13 cellular contexts compared by ENCODE assay signal in genomic region chr19:6588508-6589345, GRCh38. TPM values are rescaled to one million over a fixed set of nuclear protein-coding genes. Genes with fewer than 3 reads are reported as not detected.
A peak's percentile ranks its signal among the peaks of the same experiment; 100 is the strongest.
DNase-seq lines count a peak whose midpoint lies in the region; ATAC-seq and TF ChIP-seq lines count a peak whose summit lies in the region.
"Had no signal": no experiment of that assay in that cellular context is flagged by ENCODE, and none has a peak within 500 bp of the region (broad histone marks: within the 10 kb centered on the region; RNA-seq: fewer than 3 reads in every experiment).

No MANE protein-coding gene starts in this region.

- BruUV-seq in PC-3 (replicated peaks; lab: Mats Ljungman, UMichigan) = no TSS peak

- DNase-seq in NCI-H748 (lab: John Stamatoyannopoulos, UW; ENCODE audit: unreplicated experiment) (peak; percentile 24), NCI-H748 treated with DMSO at 0.1 percent for 48 hours (lab: John Stamatoyannopoulos, UW) (no peak), HAP-1 (ENCODE audit: low spot score in 2 of 2) (no peak), naive B cell (peak; percentile 33), PC-3 (no peak), HuH-7.5 (ENCODE audit: low spot score) (no peak)
- peak; percentile 56 for DNase-seq in activated CD8-positive, alpha-beta T cell treated with anti-CD3 and anti-CD28 coated beads for 36 hours
- DNase-seq: mesenchymal stem cell, NCI-H187, small intestine, testis had no signal

- H3K27ac Mint-ChIP-seq in activated CD8-positive, alpha-beta T cell treated with anti-CD3 and anti-CD28 coated beads for 36 hours = peak overlapping the region; percentile 43
- H3K27ac Mint-ChIP-seq in naive B cell = peak overlapping the region; percentile 48 to 93 (median 90)

- H3K36me3 ChIP-seq in HAP-1 (replicated peaks) = peaks cover 9% of the 10 kb centered on the region; the same call in 1 of the 2 replicates
- no peaks in the 10 kb centered on the region for H3K36me3 ChIP-seq in PC-3 (ENCODE audit: low read depth, low read length)

- H3K4me3 ChIP-seq in HAP-1 (peak overlapping the region; percentile 59), PC-3 (ENCODE audit: low read length) (no peak overlapping the region)
- H3K4me3 ChIP-seq: testis had no signal

- peaks cover 55% of the 10 kb centered on the region for H3K4me1 Mint-ChIP-seq in activated CD8-positive, alpha-beta T cell treated with anti-CD3 and anti-CD28 coated beads for 36 hours (ENCODE audit: low read depth)
- H3K4me1 Mint-ChIP-seq in naive B cell = peaks cover 55 to 61% (median 58%) of the 10 kb centered on the region in 3 donors

- no peak overlapping the region for H3K9ac ChIP-seq in PC-3 (ENCODE audit: low read length)

- no peaks in the 10 kb centered on the region for H4K20me1 ChIP-seq in PC-3 (ENCODE audit: low read length)

- peaks cover 47% of the 10 kb centered on the region for H3K27me3 Mint-ChIP-seq in activated CD8-positive, alpha-beta T cell treated with anti-CD3 and anti-CD28 coated beads for 36 hours
- peaks cover 36 to 81% (median 50%) of the 10 kb centered on the region in 3 donors for H3K27me3 Mint-ChIP-seq in naive B cell

- POLR2A ChIA-PET in activated CD8-positive, alpha-beta T cell treated with anti-CD3 and anti-CD28 coated beads for 36 hours (lab: Charles Lee) = no interaction called here
- POLR2A ChIA-PET in PC-3 (lab: Charles Lee; ENCODE audit: unreplicated experiment) = no interaction called here

- H3K36me3 Mint-ChIP-seq in activated CD8-positive, alpha-beta T cell treated with anti-CD3 and anti-CD28 coated beads for 36 hours (ENCODE audit: low read depth) = peaks cover 15% of the 10 kb centered on the region
- H3K36me3 Mint-ChIP-seq in naive B cell = no peaks in the 10 kb centered on the region

- in situ Hi-C loops in HAP-1 (cut with MboI; ENCODE audit: low sequenced_read_pairs) = no loop called here

- no peaks in the 10 kb centered on the region for H3K9me2 ChIP-seq in PC-3 (replicated peaks; ENCODE audit: low read length)

- ATAC-seq in activated CD8-positive, alpha-beta T cell treated with anti-CD3 and anti-CD28 coated beads for 36 hours = no peak
- ATAC-seq in naive B cell (ENCODE audit: low read depth in 2 of 2) (peak; percentile 23 to 30), HG03045 (IDR thresholded peaks at IDR 0.05; ENCODE audit: unreplicated experiment) (no peak), PC-3 (no peak)

- CTCF ChIA-PET in activated CD8-positive, alpha-beta T cell treated with anti-CD3 and anti-CD28 coated beads for 36 hours (lab: Charles Lee) = interaction anchor here (1.1 to 2.0 kb wide), 2 partner anchors 20 to 36 kb away, joined by 3 to 4 read pairs; no protein-coding TSS in a partner anchor
- CTCF ChIA-PET in PC-3 (lab: Charles Lee) = no interaction called here

- H2AFZ ChIP-seq in PC-3 (ENCODE audit: low read length) = no peak overlapping the region

- intact Hi-C loops in activated CD8-positive, alpha-beta T cell treated with anti-CD3 and anti-CD28 coated beads for 36 hours (cut with micrococcal nuclease) = no loop called here
- intact Hi-C loops in PC-3 (cut with micrococcal nuclease) = no loop called here

- no peak for TF ChIP-seq CTCF in activated CD8-positive, alpha-beta T cell treated with anti-CD3 and anti-CD28 coated beads for 36 hours (IDR thresholded peaks at IDR 0.05)
- TF ChIP-seq CTCF in PC-3 (conservative IDR thresholded peaks at IDR 0.05; ENCODE audit: low read depth, low read length) = no peak

- no peak overlapping the region for H3K27ac ChIP-seq in PC-3 (ENCODE audit: low read length)
- H3K27ac ChIP-seq: 22Rv1, testis had no signal

- no peaks in the 10 kb centered on the region for H3K9me3 Mint-ChIP-seq in activated CD8-positive, alpha-beta T cell treated with anti-CD3 and anti-CD28 coated beads for 36 hours
- peaks cover 0 to 1% (median 0%) of the 10 kb centered on the region in 7 donors for H3K9me3 Mint-ChIP-seq in naive B cell

- H3K27me3 ChIP-seq in HAP-1 (ENCODE audit: low read depth) (no peaks in the 10 kb centered on the region), PC-3 (ENCODE audit: low read length) (peaks cover 69% of the 10 kb centered on the region)
- H3K27me3 ChIP-seq: testis had no signal

- peaks cover 14% of the 10 kb centered on the region for H3K4me1 ChIP-seq in HAP-1
- peaks cover 3% of the 10 kb centered on the region; the same call in 1 of the 2 replicates for H3K4me1 ChIP-seq in PC-3 (ENCODE audit: insufficient read depth, low read length)

- H3K9me3 ChIP-seq in HAP-1 (no peaks in the 10 kb centered on the region), PC-3 (ENCODE audit: low read length) (no peaks in the 10 kb centered on the region)
- H3K9me3 ChIP-seq: testis had no signal

- peak overlapping the region; percentile 79 for H3K4me3 Mint-ChIP-seq in activated CD8-positive, alpha-beta T cell treated with anti-CD3 and anti-CD28 coated beads for 36 hours
- H3K4me3 Mint-ChIP-seq in naive B cell = peak overlapping the region; percentile 55 to 91 (median 84)

- no peak overlapping the region for H3K4me2 ChIP-seq in PC-3 (ENCODE audit: low read length)

- no peaks in the 10 kb centered on the region for H3K79me2 ChIP-seq in PC-3 (ENCODE audit: low read length)

- no peaks in the 10 kb centered on the region for H3F3A ChIP-seq in PC-3 (ENCODE audit: low read length, unreplicated experiment)

RNA-seq across cellular contexts. Expression of gene CD70, which starts 2.2 kb away (rescaled TPM):
- 10 to 100 TPM; 24.6 to 26.2 TPM for total RNA-seq in activated CD8-positive, alpha-beta T cell treated with anti-CD3 and anti-CD28 coated beads for 36 hours
- 1 to 10 TPM in 2 of 6 donors, under 1 TPM in 1, not detected in 3; 0.64 to 2.2 (median 1.7) TPM for polyA plus RNA-seq in naive B cell (ENCODE audit: low read depth in 6 of 6)
- 2.3 and 2.6 TPM in 2 replicates for total RNA-seq in PC-3 (2014; rRNA removed)

RNA-seq across cellular contexts. Expression of gene TNFSF9, which starts 57.9 kb away (rescaled TPM):
- total RNA-seq in activated CD8-positive, alpha-beta T cell treated with anti-CD3 and anti-CD28 coated beads for 36 hours = 1 to 10 TPM; 3.0 to 3.1 TPM
- polyA plus RNA-seq in naive B cell (ENCODE audit: low read depth in 6 of 6) = 1 to 10 TPM in 3 of 6 donors, under 1 TPM in 3; 0.67 to 6.7 (median 1.1) TPM
- total RNA-seq in PC-3 (2014; rRNA removed) = 9.6 and 12.5 TPM in 2 replicates

Comparison
In these comparisons a context has a peak if more than half of its experiments do, and no peak if none do; other contexts are left out.
1. DNase-seq: peak in NCI-H748 (single experiment), activated CD8-positive, alpha-beta T cell treated with anti-CD3 and anti-CD28 coated beads for 36 hours (single experiment) and naive B cell (single experiment); none in NCI-H748 treated with DMSO at 0.1 percent for 48 hours (single experiment), HAP-1 (0 of 2), PC-3 (single experiment) and HuH-7.5 (single experiment).
2. ATAC-seq: peak in naive B cell (2 of 2); none in activated CD8-positive, alpha-beta T cell treated with anti-CD3 and anti-CD28 coated beads for 36 hours (single experiment), HG03045 (single experiment) and PC-3 (single experiment).